In the genomic region with DNA sequence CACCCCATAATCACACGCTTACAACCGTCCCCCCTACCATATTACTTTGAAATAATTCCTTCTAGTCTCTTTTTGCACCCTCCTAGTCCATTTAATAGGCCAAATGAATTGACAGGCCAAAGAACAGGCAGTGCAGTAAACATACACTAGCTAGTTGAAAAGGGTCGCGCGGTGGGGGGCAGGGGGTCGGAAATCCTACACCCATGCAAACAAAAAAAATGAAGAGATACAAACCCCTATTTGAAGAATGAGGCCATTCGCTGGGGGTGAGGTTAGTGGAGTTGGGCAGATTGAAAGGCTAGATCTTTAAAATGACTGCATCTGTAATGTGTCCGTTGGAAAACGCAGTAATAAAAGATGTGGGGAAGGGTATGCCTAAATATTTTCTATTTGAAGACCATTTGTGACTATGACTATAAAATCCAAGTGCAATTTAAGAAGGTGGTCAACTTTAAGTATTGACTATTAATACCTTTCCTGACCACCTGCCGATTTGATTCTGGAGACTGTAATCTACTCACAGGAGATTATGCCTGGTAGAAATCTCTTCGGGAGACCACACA, we compare ENCODE assay signal across 8 cellular contexts. TPM values are rescaled to one million over a fixed set of nuclear protein-coding genes. Genes with fewer than 3 reads are reported as not detected.
DNase-seq lines count a peak whose midpoint lies in the region; ATAC-seq, FAIRE-seq and TF ChIP-seq lines count a peak whose summit lies in the region.

No MANE protein-coding gene starts in this region.

- H3K23me2 ChIP-seq in H9 (ENCODE audit: insufficient read length, low read depth, low read length, poor library complexity, severe bottlenecking) = peaks cover 7% of the 10 kb centered on the region

- peak overlapping the region; percentile 97 to 98 for H3K4me3 Mint-ChIP-seq in H9

- intact Hi-C loops in right lobe of liver (cut with DNase I) = no loop called here
- intact Hi-C loops in upper lobe of right lung (cut with DNase I) = no loop called here

- H2BK12ac ChIP-seq in H9 (ENCODE audit: insufficient read length, low read depth, low read length) = no peak overlapping the region

- H3K27ac Mint-ChIP-seq in H9 = peak overlapping the region; percentile 96 to 99 (median 98)

- no peaks in the 10 kb centered on the region for H3K27me3 Mint-ChIP-seq in H9 (ENCODE audit: low read depth)

- no peak for TF ChIP-seq POLR2A in right lobe of liver (IDR thresholded peaks at IDR 0.05)

- no peak for FAIRE-seq in urothelium cell line (lab: Jason Lieb, UNC)

- peaks cover 21 to 30% of the 10 kb centered on the region in 2 experiments for H3K4me1 Mint-ChIP-seq in H9

- peak overlapping the region; percentile 88 for H3K4me2 ChIP-seq in H9 (ENCODE audit: insufficient read depth, insufficient read length, low read length)

- H3K4ac ChIP-seq in H9 (ENCODE audit: low read depth, low read length) = no peak overlapping the region

- H2BK15ac ChIP-seq in H9 (ENCODE audit: low read depth, low read length) = no peak overlapping the region

- H3K9me3 Mint-ChIP-seq in H9 = no peaks in the 10 kb centered on the region; a peak in 1 of 5 replicates

- no peak overlapping the region for H3K23ac ChIP-seq in H9 (ENCODE audit: insufficient read length, low read depth, low read length)

- WGBS in H9 (ENCODE audit: extremely low coverage, insufficient read length, low lambda C conversion rate) = no CpG with 5 or more reads among the region's 11 CpGs
- 30% methylated on average over 11 of the region's 11 CpGs for WGBS in right lobe of liver (ENCODE audit: insufficient coverage, low coverage, low lambda C conversion rate, missing lambda C conversion rate)

- no peak for DNase-seq in H9
- no peak for DNase-seq in adipocyte (ENCODE audit: low read depth)
- no peak for DNase-seq in right lobe of liver
- no peak for DNase-seq in upper lobe of right lung
- no peak for DNase-seq in NCI-H446 (lab: John Stamatoyannopoulos, UW)
- no peak for DNase-seq in urothelium cell line (ENCODE audit: low spot score)

- no peak overlapping the region for H2BK120ac ChIP-seq in H9 (ENCODE audit: low read depth, low read length, poor library complexity, severe bottlenecking)

- H4K5ac ChIP-seq in H9 (ENCODE audit: insufficient read length, low read depth, low read length) = no peak overlapping the region

- no peaks in the 10 kb centered on the region for H3K27me3 ChIP-seq in H9 (ENCODE audit: insufficient read depth, low read length)
- H3K27me3 ChIP-seq in adipocyte (replicated peaks; ENCODE audit: control insufficient read depth, insufficient read depth, low read length) = no peaks in the 10 kb centered on the region
- H3K27me3 ChIP-seq in right lobe of liver = no peaks in the 10 kb centered on the region
- H3K27me3 ChIP-seq in upper lobe of right lung = no peaks in the 10 kb centered on the region

- ATAC-seq in right lobe of liver = no peak
- ATAC-seq in upper lobe of right lung = no peak
- ATAC-seq in HG02798 (IDR thresholded peaks at IDR 0.05; ENCODE audit: poor library complexity, unreplicated experiment) = no peak

- H3K9me3 ChIP-seq in H9 (ENCODE audit: control insufficient read depth, low read depth, low read length) (no peaks in the 10 kb centered on the region), adipocyte (ENCODE audit: control insufficient read depth, low read length) (no peaks in the 10 kb centered on the region), right lobe of liver (no peaks in the 10 kb centered on the region), upper lobe of right lung (no peaks in the 10 kb centered on the region)

- peaks cover 2% of the 10 kb centered on the region for H3K79me1 ChIP-seq in H9 (ENCODE audit: insufficient read depth, low read depth, low read length, poor library complexity, severe bottlenecking)

- TF ChIP-seq CTCF in 22Rv1 (IDR thresholded peaks at IDR 0.05) = no peak
- no peak for TF ChIP-seq CTCF in H9 (conservative IDR thresholded peaks at IDR 0.05)
- TF ChIP-seq CTCF in right lobe of liver (IDR thresholded peaks at IDR 0.05) = no peak
- no peak for TF ChIP-seq CTCF in upper lobe of right lung (IDR thresholded peaks at IDR 0.05)

- no peak overlapping the region for H4K91ac ChIP-seq in H9 (ENCODE audit: insufficient read length, low read depth, low read length)

- 0 out of 7 replicates have a peak, but pooled peaks cover 0 to under 1% (median 0%) of the 10 kb centered on the region in 3 experiments for H3K36me3 Mint-ChIP-seq in H9 (ENCODE audit: insufficient read depth in 1 of 3, low read depth in 3 of 3)

- H2BK20ac ChIP-seq in H9 (ENCODE audit: low read depth, low read length, poor library complexity, severe bottlenecking) = no peak overlapping the region

- no peak overlapping the region for H2BK5ac ChIP-seq in H9 (ENCODE audit: insufficient read length, low read length)

- H3K18ac ChIP-seq in H9 (ENCODE audit: insufficient read length, low read depth, low read length) = no peak overlapping the region

- H2AK5ac ChIP-seq in H9 (ENCODE audit: insufficient read length, low read length) = no peak overlapping the region

- no peak overlapping the region for H3T11ph ChIP-seq in H9 (ENCODE audit: low read length)

- H3K36me3 ChIP-seq in adipocyte (ENCODE audit: control insufficient read depth, insufficient read depth, low read length, severe bottlenecking) (no peaks in the 10 kb centered on the region), right lobe of liver (no peaks in the 10 kb centered on the region), upper lobe of right lung (no peaks in the 10 kb centered on the region)

- H3K56ac ChIP-seq in H9 (ENCODE audit: insufficient read length, low read depth, low read length) = no peak overlapping the region

- peak overlapping the region; percentile 100 for H3K4me3 ChIP-seq in adipocyte (ENCODE audit: low read length)
- H3K4me3 ChIP-seq in right lobe of liver = peak overlapping the region; percentile 93 to 97 (median 93)
- peak overlapping the region; percentile 86 for H3K4me3 ChIP-seq in upper lobe of right lung

- H3K4me1 ChIP-seq in H9 (ENCODE audit: insufficient read depth, low read length) (no peaks in the 10 kb centered on the region), adipocyte (ENCODE audit: control insufficient read depth, insufficient read depth, low read length) (peaks cover 11% of the 10 kb centered on the region), right lobe of liver (peaks cover 0 to 6% (median 2%) of the 10 kb centered on the region in 4 donors), upper lobe of right lung (peaks cover 4% of the 10 kb centered on the region)

- no peak overlapping the region for H2AFZ ChIP-seq in H9 (ENCODE audit: low read length)

- H3K9ac ChIP-seq in H9 (ENCODE audit: extremely low read depth, insufficient read length, low read length) (peak overlapping the region; percentile 64), adipocyte (ENCODE audit: low read length) (peak overlapping the region; percentile 86)

- no peak overlapping the region for H4K8ac ChIP-seq in H9 (replicated peaks; ENCODE audit: insufficient read length, low read depth, low read length)

- H3K27ac ChIP-seq in 22Rv1 (peak overlapping the region; percentile 85), H9 (ENCODE audit: insufficient read length, low read depth, low read length) (no peak overlapping the region), right lobe of liver (no peak overlapping the region), upper lobe of right lung (peak overlapping the region; percentile 78)

- H3K14ac ChIP-seq in H9 (ENCODE audit: insufficient read depth, low read length) = no peak overlapping the region

- no peaks in the 10 kb centered on the region for H4K20me1 ChIP-seq in H9 (ENCODE audit: control insufficient read depth, insufficient read depth, insufficient read length)

- H3K79me2 ChIP-seq in H9 (ENCODE audit: insufficient read depth, low read length) = no peaks in the 10 kb centered on the region

RNA-seq across cellular contexts. Expression of a gene that starts 0.9 kb away (rescaled TPM):
- total RNA-seq in H9 (2021) = 6.3 and 7.1 TPM in 2 replicates
- total RNA-seq in right lobe of liver = 1 to 10 TPM; 1.4 to 3.3 (median 2.6) TPM
- 10.1 TPM for total RNA-seq in upper lobe of right lung

RNA-seq across cellular contexts. Expression of a gene that starts 58.1 kb away (rescaled TPM):
- 5.0 and 5.9 TPM in 2 replicates for total RNA-seq in H9 (2021)
- 10 to 100 TPM in 1 of 6 experiments, 1 to 10 TPM in 5; 4.7 to 10.2 (median 5.0) TPM for total RNA-seq in right lobe of liver
- 25.5 TPM for total RNA-seq in upper lobe of right lung

Comparison
In these comparisons a context has a peak if more than half of its experiments do, and no peak if none do; other contexts are left out.
1. H3K27ac ChIP-seq: peak in 22Rv1 (single experiment) and upper lobe of right lung (single experiment); none in H9 (single experiment) and right lobe of liver (0 of 3).
2. Peak in every context shown above with its lines, with median percentiles within 50 percentile points of each other: H3K4me3 ChIP-seq.